In genomic region chr1:40923511-40924020, GRCh38 we compare ENCODE assay signal across 26 cellular contexts.
"Had no signal": no experiment of that assay in that cellular context is flagged by ENCODE, and none has a peak within 500 bp of the region (broad histone marks: within the 10 kb centered on the region; RNA-seq: fewer than 3 reads in every experiment).

No MANE protein-coding gene starts in this region.

- H3K27ac Mint-ChIP-seq: activated CD4-positive, alpha-beta T cell treated with anti-CD3 and anti-CD28 coated beads, Interleukin-2, amount 10 ng/mL, durations not matched to agents 7 days and 5 days; activated CD8-positive, alpha-beta memory T cell treated with anti-CD3 and anti-CD28 coated beads, Interleukin-2, amount 10 ng/mL, durations not matched to agents 7 days and 5 days; activated CD8-positive, alpha-beta T cell treated with anti-CD3 and anti-CD28 coated beads for 36 hours; activated naive CD8-positive, alpha-beta T cell treated with anti-CD3 and anti-CD28 coated beads for 36 hours; naive thymus-derived CD8-positive, alpha-beta T cell; neural progenitor cell; stimulated activated naive CD8-positive, alpha-beta T cell treated with anti-CD3 and anti-CD28 coated beads, Interleukin-15, Interleukin-2, amounts not matched to agents 100 ng/mL and 50 ng/mL, for 24 hours; T-cell; T-helper 2 cell treated with Interferon-gamma antibody and Interleukin-4, amounts not matched to agents 5 μg/mL and 100 μg/mL, for 36 hours had no signal

- H3K4me2 ChIP-seq: neural progenitor cell had no signal

- H3K9me3 ChIP-seq: left lung, psoas muscle, testis, uterus had no signal

- H3K27me3 ChIP-seq: foreskin keratinocyte, left lung, neural progenitor cell, testis, uterus had no signal

- DNase-seq: activated CD4-positive, alpha-beta T cell treated with anti-CD3 and anti-CD28 coated beads, Interleukin-2, amount 10 ng/mL, durations not matched to agents 7 days and 5 days; activated CD4-positive, CD25-positive, alpha-beta regulatory T cell treated with anti-CD3 and anti-CD28 coated beads, Interleukin-2, amount 50 U/mL, for 72 hours; activated CD8-positive, alpha-beta memory T cell treated with anti-CD3 and anti-CD28 coated beads, Interleukin-2, amount 10 ng/mL, durations not matched to agents 7 days and 5 days; activated CD8-positive, alpha-beta T cell treated with anti-CD3 and anti-CD28 coated beads for 36 hours; activated naive CD4-positive, alpha-beta T cell; activated naive CD8-positive, alpha-beta T cell treated with anti-CD3 and anti-CD28 coated beads for 36 hours; cortex of kidney; foreskin keratinocyte; glutamatergic neuron; hippocampal formation; kidney glomerular epithelial cell; left lung; naive thymus-derived CD8-positive, alpha-beta T cell; psoas muscle; right cardiac atrium; stimulated activated CD4-positive, alpha-beta T cell treated with anti-CD3 and anti-CD28 coated beads, Interleukin-12 subunit alpha, Interleukin-12 subunit beta, amount 100 ng/mL, for 4 hours; stimulated activated CD4-positive, alpha-beta T cell treated with anti-CD3 and anti-CD28 coated beads, Interleukin-1b, Interleukin-23, amount 100 ng/mL, for 48 hours; T-cell; testis; trophoblast cell; uterus; WERI-Rb-1 had no signal

- H3K9ac ChIP-seq: neural progenitor cell had no signal

- H3K4me1 ChIP-seq: foreskin keratinocyte, left lung, psoas muscle, testis, uterus had no signal

- ATAC-seq: activated CD8-positive, alpha-beta memory T cell treated with anti-CD3 and anti-CD28 coated beads, Interleukin-2, amount 10 ng/mL, durations not matched to agents 7 days and 5 days; activated CD8-positive, alpha-beta T cell treated with anti-CD3 and anti-CD28 coated beads for 36 hours; foreskin keratinocyte; left lung; naive thymus-derived CD8-positive, alpha-beta T cell; T-cell had no signal

- H3K9me3 Mint-ChIP-seq: activated CD4-positive, alpha-beta T cell treated with anti-CD3 and anti-CD28 coated beads, Interleukin-2, amount 10 ng/mL, durations not matched to agents 7 days and 5 days; activated CD8-positive, alpha-beta T cell treated with anti-CD3 and anti-CD28 coated beads for 36 hours; activated naive CD8-positive, alpha-beta T cell treated with anti-CD3 and anti-CD28 coated beads for 36 hours; naive thymus-derived CD8-positive, alpha-beta T cell; neural progenitor cell; stimulated activated naive CD8-positive, alpha-beta T cell treated with anti-CD3 and anti-CD28 coated beads, Interleukin-15, Interleukin-2, amounts not matched to agents 100 ng/mL and 50 ng/mL, for 24 hours; T-cell; T-helper 2 cell treated with Interferon-gamma antibody and Interleukin-4, amounts not matched to agents 5 μg/mL and 100 μg/mL, for 36 hours had no signal

- H3K36me3 ChIP-seq: left lung, neural progenitor cell, uterus, WERI-Rb-1 had no signal

- H3K4me1 Mint-ChIP-seq: activated CD4-positive, alpha-beta T cell treated with anti-CD3 and anti-CD28 coated beads, Interleukin-2, amount 10 ng/mL, durations not matched to agents 7 days and 5 days; activated CD8-positive, alpha-beta memory T cell treated with anti-CD3 and anti-CD28 coated beads, Interleukin-2, amount 10 ng/mL, durations not matched to agents 7 days and 5 days; naive thymus-derived CD8-positive, alpha-beta T cell; T-cell had no signal

- H3K27me3 Mint-ChIP-seq: activated CD8-positive, alpha-beta memory T cell treated with anti-CD3 and anti-CD28 coated beads, Interleukin-2, amount 10 ng/mL, durations not matched to agents 7 days and 5 days; activated CD8-positive, alpha-beta T cell treated with anti-CD3 and anti-CD28 coated beads for 36 hours; stimulated activated naive CD8-positive, alpha-beta T cell treated with anti-CD3 and anti-CD28 coated beads, Interleukin-15, Interleukin-2, amounts not matched to agents 100 ng/mL and 50 ng/mL, for 24 hours; T-cell had no signal

- H3K27ac ChIP-seq: foreskin keratinocyte, left lung, neural progenitor cell, psoas muscle, testis, uterus, WERI-Rb-1 had no signal

- H3K4me3 ChIP-seq: left lung, lung, neural progenitor cell, psoas muscle, testis, uterus had no signal

- H3K4me3 Mint-ChIP-seq: activated CD4-positive, alpha-beta T cell treated with anti-CD3 and anti-CD28 coated beads, Interleukin-2, amount 10 ng/mL, durations not matched to agents 7 days and 5 days; activated CD8-positive, alpha-beta memory T cell treated with anti-CD3 and anti-CD28 coated beads, Interleukin-2, amount 10 ng/mL, durations not matched to agents 7 days and 5 days; activated CD8-positive, alpha-beta T cell treated with anti-CD3 and anti-CD28 coated beads for 36 hours; activated naive CD8-positive, alpha-beta T cell treated with anti-CD3 and anti-CD28 coated beads for 36 hours; naive thymus-derived CD8-positive, alpha-beta T cell; neural progenitor cell; stimulated activated naive CD8-positive, alpha-beta T cell treated with anti-CD3 and anti-CD28 coated beads, Interleukin-15, Interleukin-2, amounts not matched to agents 100 ng/mL and 50 ng/mL, for 24 hours; T-cell; T-helper 2 cell treated with Interferon-gamma antibody and Interleukin-4, amounts not matched to agents 5 μg/mL and 100 μg/mL, for 36 hours had no signal

- H3K36me3 Mint-ChIP-seq: activated CD8-positive, alpha-beta memory T cell treated with anti-CD3 and anti-CD28 coated beads, Interleukin-2, amount 10 ng/mL, durations not matched to agents 7 days and 5 days; activated naive CD8-positive, alpha-beta T cell treated with anti-CD3 and anti-CD28 coated beads for 36 hours; naive thymus-derived CD8-positive, alpha-beta T cell; neural progenitor cell; T-cell had no signal
